25 cellular contexts compared by ENCODE assay signal in genomic region chr2:218422403-218423086, GRCh38. TPM values are rescaled to one million over a fixed set of nuclear protein-coding genes. Genes with fewer than 3 reads are reported as not detected.
DNase-seq lines count a peak whose midpoint lies in the region; ATAC-seq, FAIRE-seq and TF ChIP-seq lines count a peak whose summit lies in the region.
"Had no signal": no experiment of that assay in that cellular context is flagged by ENCODE, and none has a peak within 500 bp of the region (broad histone marks: within the 10 kb centered on the region; RNA-seq: fewer than 3 reads in every experiment).

No MANE protein-coding gene starts in this region.

- H3K4me1 Mint-ChIP-seq in activated T-helper 1 cell treated with anti-CD3 and anti-CD28 coated beads, Interleukin-12 subunit alpha, Interleukin-12 subunit beta, Interleukin-2, Interleukin-4 antibody, amounts not matched to agents 30 ng/mL and 10 ng/mL and 1 ng/mL, durations not matched to agents 14 hours and 24 hours and 36 hours (ENCODE audit: low read depth): no peaks in the 10 kb centered on the region
- H3K4me1 Mint-ChIP-seq in type B pancreatic cell (ENCODE audit: unreplicated experiment): no peaks in the 10 kb centered on the region
- H3K4me1 Mint-ChIP-seq: CD4-positive, alpha-beta memory T cell had no signal

- H3K27ac ChIP-seq in HepG2 (ENCODE audit: extremely low read length, insufficient read depth, low read length): no peak overlapping the region
- no peak overlapping the region for H3K27ac ChIP-seq in right lobe of liver
- H3K27ac ChIP-seq: BLaER1 treated with 17β-estradiol and CSF1 and Interleukin-3, amounts not matched to agents 10 nM and 100 nM had no signal

- TF ChIP-seq RAD21 in HepG2 (CRISPR knock-in tag; IDR thresholded peaks at IDR 0.05): no peak

- BruUV-seq in HepG2 (replicated peaks; lab: Mats Ljungman, UMichigan): no TSS peak

- H3K79me2 ChIP-seq in HepG2 (ENCODE audit: insufficient read depth, low read length): peaks cover 30% of the 10 kb centered on the region

- no peak for TF ChIP-seq EP300 in HepG2 (IDR thresholded peaks at IDR 0.05; ENCODE audit: low read depth in 2 of 2, low read length in 2 of 2)
- TF ChIP-seq EP300 in HepG2 (CRISPR knock-in tag; IDR thresholded peaks at IDR 0.05; ENCODE audit: borderline replicate concordance): no peak

- 87% methylated on average over 9 of the region's 9 CpGs for WGBS in HepG2 (ENCODE audit: low lambda C conversion rate)
- WGBS in right lobe of liver (ENCODE audit: insufficient coverage, low coverage, low lambda C conversion rate, missing lambda C conversion rate): 89% methylated on average over 3 of the region's 9 CpGs

- POLR2A ChIA-PET in HepG2 (lab: Yijun Ruan, JAX): interaction anchor here (5.6 kb wide), 1 partner anchor 9 kb away, joined by 59 read pairs; no protein-coding TSS in a partner anchor

- H3K4me1 ChIP-seq in HepG2 (ENCODE audit: insufficient read depth, low read length) (peaks cover 51% of the 10 kb centered on the region), right lobe of liver (peaks cover 0 to 12% (median 0%) of the 10 kb centered on the region in 4 donors), mucosa of stomach (ENCODE audit: control insufficient read depth, insufficient read depth, low read length) (peaks cover 32% of the 10 kb centered on the region)
- H3K4me1 ChIP-seq: BLaER1 treated with 17β-estradiol and CSF1 and Interleukin-3, amounts not matched to agents 10 nM and 100 nM had no signal

- DNase-seq in HepG2 (ENCODE audit: low spot score) (no peak), right lobe of liver (no peak), type B pancreatic cell (ENCODE audit: extremely low spot score, unreplicated experiment) (no peak), NCI-H1048 (lab: John Stamatoyannopoulos, UW) (no peak), NCI-H446 treated with DMSO at 0.1 percent for 48 hours (lab: John Stamatoyannopoulos, UW) (no peak)
- DNase-seq in activated T-helper 1 cell treated with anti-CD3 and anti-CD28 coated beads, Interleukin-12 subunit alpha, Interleukin-12 subunit beta, Interleukin-2, Interleukin-4 antibody, amounts not matched to agents 30 ng/mL and 10 ng/mL and 1 ng/mL, durations not matched to agents 14 hours and 24 hours and 36 hours (ENCODE audit: low spot score): no peak
- DNase-seq: 8988T; CD4-positive, alpha-beta memory T cell; DND-41; Kasumi-1; NCI-H1417; NCI-H1694 treated with DMSO at 0.1 percent for 48 hours; NCI-H510A treated with DMSO at 0.1 percent for 48 hours; NCI-H774; NK-92 treated with Interleukin-12 subunit alpha and Interleukin-12 subunit beta, amount 100 ng/mL, for 24 hours had no signal

- peaks cover 18 to 38% of the 10 kb centered on the region in 2 experiments for H3K36me3 ChIP-seq in HepG2 (replicated peaks in 1 of 2; ENCODE audit: control insufficient read depth in 1 of 2, insufficient read depth in 2 of 2, low read length in 2 of 2)
- H3K36me3 ChIP-seq in right lobe of liver: peaks cover 0 to 6% (median 0%) of the 10 kb centered on the region in 4 donors
- H3K36me3 ChIP-seq in mucosa of stomach (ENCODE audit: control insufficient read depth, insufficient read depth, low read length): no peaks in the 10 kb centered on the region
- H3K36me3 ChIP-seq: BLaER1 treated with 17β-estradiol and CSF1 and Interleukin-3, amounts not matched to agents 10 nM and 100 nM had no signal

- no peak overlapping the region for H3K4me3 ChIP-seq in HepG2 (replicated peaks in 1 of 3; ENCODE audit: insufficient read depth in 1 of 3, low read depth in 2 of 3, low read length in 3 of 3)
- H3K4me3 ChIP-seq in right lobe of liver: no peak overlapping the region
- H3K4me3 ChIP-seq in mucosa of stomach (ENCODE audit: low read length): no peak overlapping the region
- H3K4me3 ChIP-seq: BLaER1 treated with 17β-estradiol and CSF1 and Interleukin-3, amounts not matched to agents 10 nM and 100 nM had no signal

- TF ChIP-seq POLR2A in HepG2 (IDR thresholded peaks at IDR 0.05; ENCODE audit: insufficient read depth in 1 of 2, low read depth in 2 of 2, low read length in 2 of 2) (no peak; a peak in 1 of 4 replicates), right lobe of liver (IDR thresholded peaks at IDR 0.05) (no peak)

- H3K9ac ChIP-seq in HepG2 (ENCODE audit: insufficient read depth, low read depth, low read length) (no peak overlapping the region), mucosa of stomach (ENCODE audit: low read length) (peak overlapping the region; percentile 15)
- H3K9ac ChIP-seq: BLaER1 treated with 17β-estradiol and CSF1 and Interleukin-3, amounts not matched to agents 10 nM and 100 nM had no signal

- peaks cover 3% of the 10 kb centered on the region for H3K27me3 Mint-ChIP-seq in activated T-helper 1 cell treated with anti-CD3 and anti-CD28 coated beads, Interleukin-12 subunit alpha, Interleukin-12 subunit beta, Interleukin-2, Interleukin-4 antibody, amounts not matched to agents 30 ng/mL and 10 ng/mL and 1 ng/mL, durations not matched to agents 14 hours and 24 hours and 36 hours (ENCODE audit: insufficient read depth)
- H3K27me3 Mint-ChIP-seq in type B pancreatic cell: no peaks in the 10 kb centered on the region

- no peak overlapping the region for H3K4me3 Mint-ChIP-seq in activated T-helper 1 cell treated with anti-CD3 and anti-CD28 coated beads, Interleukin-12 subunit alpha, Interleukin-12 subunit beta, Interleukin-2, Interleukin-4 antibody, amounts not matched to agents 30 ng/mL and 10 ng/mL and 1 ng/mL, durations not matched to agents 14 hours and 24 hours and 36 hours
- H3K4me3 Mint-ChIP-seq in type B pancreatic cell: no peak overlapping the region
- H3K4me3 Mint-ChIP-seq: CD4-positive, alpha-beta memory T cell; IgD-negative memory B cell had no signal

- no peak for FAIRE-seq in HepG2 (lab: Jason Lieb, UNC)
- FAIRE-seq: GM18507, HTR-8/SVneo, RCC 7860 had no signal

- TF ChIP-seq CTCF in HepG2 (CRISPR knock-in tag; IDR thresholded peaks at IDR 0.05): no peak
- TF ChIP-seq CTCF in right lobe of liver (IDR thresholded peaks at IDR 0.05): no peak
- no peak for TF ChIP-seq CTCF in type B pancreatic cell (conservative IDR thresholded peaks at IDR 0.05)

- in situ Hi-C loops in HepG2 (cut with HindIII; ENCODE audit: extremely low pct_ligation_motif_present, low pct_unique_long_range_greater_than_20kb): no loop called here

- H3K27me3 ChIP-seq in HepG2 (ENCODE audit: control insufficient read depth in 1 of 2, insufficient read depth in 2 of 2, low read length in 2 of 2) (no peaks in the 10 kb centered on the region; a peak in 1 of 5 replicates), right lobe of liver (no peaks in the 10 kb centered on the region), mucosa of stomach (ENCODE audit: control insufficient read depth, insufficient read depth, low read length) (no peaks in the 10 kb centered on the region)
- H3K27me3 ChIP-seq: BLaER1 treated with 17β-estradiol and CSF1 and Interleukin-3, amounts not matched to agents 10 nM and 100 nM had no signal

- H3K4me2 ChIP-seq in HepG2 (ENCODE audit: low read depth, low read length): peak overlapping the region; percentile 20; the same call in 1 of the 2 replicates
- H3K4me2 ChIP-seq: BLaER1 treated with 17β-estradiol and CSF1 and Interleukin-3, amounts not matched to agents 10 nM and 100 nM had no signal

- H3K9me3 Mint-ChIP-seq in activated T-helper 1 cell treated with anti-CD3 and anti-CD28 coated beads, Interleukin-12 subunit alpha, Interleukin-12 subunit beta, Interleukin-2, Interleukin-4 antibody, amounts not matched to agents 30 ng/mL and 10 ng/mL and 1 ng/mL, durations not matched to agents 14 hours and 24 hours and 36 hours: no peaks in the 10 kb centered on the region
- no peaks in the 10 kb centered on the region for H3K9me3 Mint-ChIP-seq in type B pancreatic cell
- H3K9me3 Mint-ChIP-seq: CD4-positive, alpha-beta memory T cell; IgD-negative memory B cell had no signal

- CTCF ChIA-PET in HepG2 (lab: Yijun Ruan, JAX; ENCODE audit: low intra/inter-chr PET ratio, low total read pairs): no interaction called here

- no peaks in the 10 kb centered on the region for H3K36me3 Mint-ChIP-seq in activated T-helper 1 cell treated with anti-CD3 and anti-CD28 coated beads, Interleukin-12 subunit alpha, Interleukin-12 subunit beta, Interleukin-2, Interleukin-4 antibody, amounts not matched to agents 30 ng/mL and 10 ng/mL and 1 ng/mL, durations not matched to agents 14 hours and 24 hours and 36 hours (ENCODE audit: low read depth)
- H3K36me3 Mint-ChIP-seq in type B pancreatic cell: no peaks in the 10 kb centered on the region
- H3K36me3 Mint-ChIP-seq: CD4-positive, alpha-beta memory T cell; IgD-negative memory B cell had no signal

- peak overlapping the region; percentile 13 for H3K27ac Mint-ChIP-seq in activated T-helper 1 cell treated with anti-CD3 and anti-CD28 coated beads, Interleukin-12 subunit alpha, Interleukin-12 subunit beta, Interleukin-2, Interleukin-4 antibody, amounts not matched to agents 30 ng/mL and 10 ng/mL and 1 ng/mL, durations not matched to agents 14 hours and 24 hours and 36 hours
- H3K27ac Mint-ChIP-seq in type B pancreatic cell: peak overlapping the region; percentile 57

- H3K9me3 ChIP-seq in HepG2 (ENCODE audit: low read length) (no peaks in the 10 kb centered on the region), right lobe of liver (no peaks in the 10 kb centered on the region), mucosa of stomach (ENCODE audit: control insufficient read depth, low read length) (no peaks in the 10 kb centered on the region)
- H3K9me3 ChIP-seq: BLaER1 treated with 17β-estradiol and CSF1 and Interleukin-3, amounts not matched to agents 10 nM and 100 nM had no signal

- peaks cover 11% of the 10 kb centered on the region; the same call in 1 of the 2 replicates for H4K20me1 ChIP-seq in HepG2 (ENCODE audit: insufficient read depth, low read length)
- H4K20me1 ChIP-seq: BLaER1 treated with 17β-estradiol and CSF1 and Interleukin-3, amounts not matched to agents 10 nM and 100 nM had no signal

- no peak overlapping the region for H2AFZ ChIP-seq in HepG2 (ENCODE audit: low read length)

- intact Hi-C loops in HepG2 (cut with micrococcal nuclease; ENCODE audit: unreplicated experiment) (no loop called here), right lobe of liver (cut with DNase I) (no loop called here)
- intact Hi-C loops in activated T-helper 1 cell treated with anti-CD3 and anti-CD28 coated beads, Interleukin-12 subunit alpha, Interleukin-12 subunit beta, Interleukin-2, Interleukin-4 antibody, amounts not matched to agents 30 ng/mL and 10 ng/mL and 1 ng/mL, durations not matched to agents 14 hours and 24 hours and 36 hours (cut with micrococcal nuclease): no loop called here

- ATAC-seq in HepG2: no peak
- no peak for ATAC-seq in right lobe of liver
- ATAC-seq in GM21825 (IDR thresholded peaks at IDR 0.05; ENCODE audit: unreplicated experiment): no peak

RNA-seq across cellular contexts. Expression of gene VIL1, which starts 3.6 kb away (rescaled TPM):
- total RNA-seq in HepG2 (2016; rRNA removed; fragmentation: Illumina TruSeq; extraction: Trizol) (301 and 337 TPM in 2 replicates), right lobe of liver (100 to 1,000 TPM in 1 of 6 experiments, 10 to 100 TPM in 2, 1 to 10 TPM in 3; 2.1 to 118 (median 19.1) TPM), type B pancreatic cell (ENCODE audit: low replicate concordance) (64.6 and 142 TPM in 2 replicates)
- total RNA-seq in HepG2 (2016; cell fraction: cytosol; rRNA removed; fragmentation: Illumina TruSeq; extraction: Trizol; ENCODE audit: low read depth): 59.0 and 67.7 TPM in 2 replicates
- 281 and 313 TPM in 2 replicates for total RNA-seq in HepG2 (2016; cell fraction: insoluble cytoplasmic fraction; rRNA removed; fragmentation: Illumina TruSeq; extraction: Trizol)
- 183 and 224 TPM in 2 replicates for total RNA-seq in HepG2 (2016; cell fraction: membrane; rRNA removed; fragmentation: Illumina TruSeq; extraction: Trizol)
- 188 and 190 TPM in 2 replicates for total RNA-seq in HepG2 (2016; cell fraction: nucleus; rRNA removed; fragmentation: Illumina TruSeq; extraction: Trizol)
- polyA plus RNA-seq in HepG2 (2011; rRNA removed): 287 and 352 TPM in 2 replicates
- 169 and 211 TPM in 2 replicates for polyA plus RNA-seq in HepG2 (2011; cell fraction: cytosol; rRNA removed)
- polyA plus RNA-seq in HepG2 (2011; cell fraction: nucleus; rRNA removed): 756 and 778 TPM in 2 replicates
- polyA plus RNA-seq in HepG2 (2012): 201 and 249 TPM in 2 replicates
- 85.6 and 100 TPM in 2 replicates for polyA plus RNA-seq in HepG2 (2016; cell fraction: cytosol; fragmentation: Illumina TruSeq; extraction: Trizol; ENCODE audit: low read depth)
- 215 and 265 TPM in 2 replicates for polyA plus RNA-seq in HepG2 (2016; cell fraction: insoluble cytoplasmic fraction; fragmentation: Illumina TruSeq; extraction: Trizol; ENCODE audit: low read depth)
- 117 and 144 TPM in 2 replicates for polyA plus RNA-seq in HepG2 (2016; cell fraction: membrane; fragmentation: Illumina TruSeq; extraction: Trizol; ENCODE audit: low read depth)
- polyA plus RNA-seq in HepG2 (2016; cell fraction: nucleus; fragmentation: Illumina TruSeq; extraction: Trizol; ENCODE audit: insufficient read depth, low read depth): 336 and 399 TPM in 2 replicates
- 0.19 and 699 TPM in 2 replicates for polyA minus RNA-seq in HepG2 (2011; rRNA and poly(A)+ RNA removed; ENCODE audit: low replicate concordance)
- polyA minus RNA-seq in HepG2 (2011; cell fraction: cytosol; rRNA and poly(A)+ RNA removed): 138 and 156 TPM in 2 replicates
- polyA minus RNA-seq in HepG2 (2011; cell fraction: nucleus; rRNA and poly(A)+ RNA removed): 112 and 120 TPM in 2 replicates
- not detected in 2 replicates for total RNA-seq in activated T-helper 1 cell treated with anti-CD3 and anti-CD28 coated beads, Interleukin-12 subunit alpha, Interleukin-12 subunit beta, Interleukin-2, Interleukin-4 antibody, amounts not matched to agents 30 ng/mL and 10 ng/mL and 1 ng/mL, durations not matched to agents 14 hours and 24 hours and 36 hours
- total RNA-seq: CD4-positive, alpha-beta memory T cell; H4; MCF 10A had no signal
- polyA plus RNA-seq: CD4-positive, alpha-beta memory T cell had no signal

RNA-seq across cellular contexts. Expression of gene CTDSP1, which starts 22.9 kb away (rescaled TPM):
- total RNA-seq in HepG2 (2016; rRNA removed; fragmentation: Illumina TruSeq; extraction: Trizol) (78.5 and 91.0 TPM in 2 replicates), right lobe of liver (10 to 100 TPM; 55.1 to 95.9 (median 75.6) TPM), type B pancreatic cell (ENCODE audit: low replicate concordance) (96.4 and 112 TPM in 2 replicates)
- 61.6 and 62.5 TPM in 2 replicates for total RNA-seq in HepG2 (2016; cell fraction: cytosol; rRNA removed; fragmentation: Illumina TruSeq; extraction: Trizol; ENCODE audit: low read depth)
- total RNA-seq in HepG2 (2016; cell fraction: insoluble cytoplasmic fraction; rRNA removed; fragmentation: Illumina TruSeq; extraction: Trizol): 72.7 and 92.2 TPM in 2 replicates
- total RNA-seq in HepG2 (2016; cell fraction: membrane; rRNA removed; fragmentation: Illumina TruSeq; extraction: Trizol): 98.7 and 108 TPM in 2 replicates
- total RNA-seq in HepG2 (2016; cell fraction: nucleus; rRNA removed; fragmentation: Illumina TruSeq; extraction: Trizol): 63.4 and 77.8 TPM in 2 replicates
- polyA plus RNA-seq in HepG2 (2011; rRNA removed): 268 and 270 TPM in 2 replicates
- polyA plus RNA-seq in HepG2 (2011; cell fraction: cytosol; rRNA removed): 216 and 257 TPM in 2 replicates
- 595 and 749 TPM in 2 replicates for polyA plus RNA-seq in HepG2 (2011; cell fraction: nucleus; rRNA removed)
- polyA plus RNA-seq in HepG2 (2012): 72.7 and 87.5 TPM in 2 replicates
- 60.8 and 65.7 TPM in 2 replicates for polyA plus RNA-seq in HepG2 (2016; cell fraction: cytosol; fragmentation: Illumina TruSeq; extraction: Trizol; ENCODE audit: low read depth)
- polyA plus RNA-seq in HepG2 (2016; cell fraction: insoluble cytoplasmic fraction; fragmentation: Illumina TruSeq; extraction: Trizol; ENCODE audit: low read depth): 106 and 117 TPM in 2 replicates
- 114 and 123 TPM in 2 replicates for polyA plus RNA-seq in HepG2 (2016; cell fraction: membrane; fragmentation: Illumina TruSeq; extraction: Trizol; ENCODE audit: low read depth)
- 131 and 137 TPM in 2 replicates for polyA plus RNA-seq in HepG2 (2016; cell fraction: nucleus; fragmentation: Illumina TruSeq; extraction: Trizol; ENCODE audit: insufficient read depth, low read depth)
- polyA minus RNA-seq in HepG2 (2011; rRNA and poly(A)+ RNA removed; ENCODE audit: low replicate concordance): 139 and 364 TPM in 2 replicates
- 88.3 and 92.0 TPM in 2 replicates for polyA minus RNA-seq in HepG2 (2011; cell fraction: cytosol; rRNA and poly(A)+ RNA removed)
- 159 and 160 TPM in 2 replicates for polyA minus RNA-seq in HepG2 (2011; cell fraction: nucleus; rRNA and poly(A)+ RNA removed)
- 105 and 106 TPM in 2 replicates for total RNA-seq in activated T-helper 1 cell treated with anti-CD3 and anti-CD28 coated beads, Interleukin-12 subunit alpha, Interleukin-12 subunit beta, Interleukin-2, Interleukin-4 antibody, amounts not matched to agents 30 ng/mL and 10 ng/mL and 1 ng/mL, durations not matched to agents 14 hours and 24 hours and 36 hours

RNA-seq across cellular contexts. Expression of gene SLC11A1, which starts 40.5 kb away (rescaled TPM):
- total RNA-seq in HepG2 (2016; rRNA removed; fragmentation: Illumina TruSeq; extraction: Trizol): 0.21 and 0.33 TPM in 2 replicates
- 0.26 and 0.51 TPM in 2 replicates for total RNA-seq in HepG2 (2016; cell fraction: cytosol; rRNA removed; fragmentation: Illumina TruSeq; extraction: Trizol; ENCODE audit: low read depth)
- total RNA-seq in HepG2 (2016; cell fraction: insoluble cytoplasmic fraction; rRNA removed; fragmentation: Illumina TruSeq; extraction: Trizol): 0.18 and 0.22 TPM in 2 replicates
- total RNA-seq in HepG2 (2016; cell fraction: membrane; rRNA removed; fragmentation: Illumina TruSeq; extraction: Trizol): 0.31 TPM in 2 replicates
- 0.19 and 0.71 TPM in 2 replicates for total RNA-seq in HepG2 (2016; cell fraction: nucleus; rRNA removed; fragmentation: Illumina TruSeq; extraction: Trizol)
- polyA plus RNA-seq in HepG2 (2011; rRNA removed): 2.3 and 2.5 TPM in 2 replicates
- 1.1 and 1.2 TPM in 2 replicates for polyA plus RNA-seq in HepG2 (2011; cell fraction: cytosol; rRNA removed)
- 11.6 and 19.0 TPM in 2 replicates for polyA plus RNA-seq in HepG2 (2011; cell fraction: nucleus; rRNA removed)
- polyA plus RNA-seq in HepG2 (2012): 1.5 and 3.8 TPM in 2 replicates
- 0.26 and 0.40 TPM in 2 replicates for polyA plus RNA-seq in HepG2 (2016; cell fraction: cytosol; fragmentation: Illumina TruSeq; extraction: Trizol; ENCODE audit: low read depth)
- polyA plus RNA-seq in HepG2 (2016; cell fraction: insoluble cytoplasmic fraction; fragmentation: Illumina TruSeq; extraction: Trizol; ENCODE audit: low read depth): 0.09 and 0.23 TPM in 2 replicates
- polyA plus RNA-seq in HepG2 (2016; cell fraction: membrane; fragmentation: Illumina TruSeq; extraction: Trizol; ENCODE audit: low read depth): 0.26 and 0.42 TPM in 2 replicates
- 0.23 and 0.79 TPM in 2 replicates for polyA plus RNA-seq in HepG2 (2016; cell fraction: nucleus; fragmentation: Illumina TruSeq; extraction: Trizol; ENCODE audit: insufficient read depth, low read depth)
- 0.14 and 2.9 TPM in 2 replicates for polyA minus RNA-seq in HepG2 (2011; rRNA and poly(A)+ RNA removed; ENCODE audit: low replicate concordance)
- polyA minus RNA-seq in HepG2 (2011; cell fraction: cytosol; rRNA and poly(A)+ RNA removed): 0.35 and 1.5 TPM in 2 replicates
- 3.7 and 5.4 TPM in 2 replicates for polyA minus RNA-seq in HepG2 (2011; cell fraction: nucleus; rRNA and poly(A)+ RNA removed)
- total RNA-seq in right lobe of liver: 10 to 100 TPM in 3 of 6 experiments, 1 to 10 TPM in 3; 4.2 to 13.2 (median 11.0) TPM
- total RNA-seq in activated T-helper 1 cell treated with anti-CD3 and anti-CD28 coated beads, Interleukin-12 subunit alpha, Interleukin-12 subunit beta, Interleukin-2, Interleukin-4 antibody, amounts not matched to agents 30 ng/mL and 10 ng/mL and 1 ng/mL, durations not matched to agents 14 hours and 24 hours and 36 hours: 0.05 and 0.27 TPM in 2 replicates
- total RNA-seq in type B pancreatic cell (ENCODE audit: low replicate concordance): 0.39 and 0.64 TPM in 2 replicates
- total RNA-seq: SK-MEL-5 had no signal
